ENCODE assay signal across 1 cellular context in genomic region chr4:134687646-134688628, GRCh38.
TF ChIP-seq lines count a peak whose summit lies in the region.

No MANE protein-coding gene starts in this region.

TF ChIP-seq in H1, 55 proteins besides CTCF, POLR2A, EP300 and RAD21:
- TF ChIP-seq JUND (IDR thresholded peaks at IDR 0.05; ENCODE audit: low read length) (no peak), SRF (IDR thresholded peaks at IDR 0.05; ENCODE audit: low read depth, low read length) (no peak), RFX5 (IDR thresholded peaks at IDR 0.05; ENCODE audit: borderline replicate concordance, low read depth, low read length) (no peak), SIN3A (conservative IDR thresholded peaks at IDR 0.05 in 1 of 2, IDR thresholded peaks at IDR 0.05 in 1 of 2; ENCODE audit: low read depth in 1 of 2, low read length in 2 of 2) (no peak), CHD2 (IDR thresholded peaks at IDR 0.05; ENCODE audit: low read length) (no peak), KDM1A (IDR thresholded peaks at IDR 0.05; ENCODE audit: borderline replicate concordance, low read length) (no peak), CBX5 (IDR thresholded peaks at IDR 0.05; ENCODE audit: low read depth, low read length) (no peak), SUZ12 (IDR thresholded peaks at IDR 0.05; ENCODE audit: low read length) (no peak)
